In the genomic region with DNA sequence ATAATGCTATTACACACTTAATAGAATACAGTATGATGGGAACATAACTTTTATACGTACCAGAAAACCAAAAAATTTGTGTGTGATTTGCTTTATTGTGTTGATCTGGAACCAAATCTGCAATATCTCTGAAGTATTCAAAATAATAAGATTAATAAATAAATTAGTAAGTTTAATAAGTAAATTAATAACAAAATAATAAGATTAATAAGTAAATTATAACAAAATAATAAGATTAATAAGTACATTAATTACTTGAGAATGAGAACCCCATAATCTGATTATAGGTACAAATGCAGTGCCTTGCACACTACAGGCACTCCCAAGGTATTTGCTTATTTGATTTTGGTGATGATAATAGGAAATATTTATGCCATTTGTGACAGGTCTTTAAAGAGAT, we compare ENCODE assay signal across 22 cellular contexts.
A peak's percentile ranks its signal among the peaks of the same experiment; 100 is the strongest.
DNase-seq lines count a peak whose midpoint lies in the region; ATAC-seq, FAIRE-seq and TF ChIP-seq lines count a peak whose summit lies in the region.
"Had no signal": no experiment of that assay in that cellular context is flagged by ENCODE, and none has a peak within 500 bp of the region (broad histone marks: within the 10 kb centered on the region; RNA-seq: fewer than 3 reads in every experiment).

No MANE protein-coding gene starts in this region.

- H3K4me1 Mint-ChIP-seq in WTC11, result no peaks in the 10 kb centered on the region
- no peaks in the 10 kb centered on the region for H3K4me1 Mint-ChIP-seq in activated CD8-positive, alpha-beta T cell treated with anti-CD3 and anti-CD28 coated beads for 36 hours (ENCODE audit: low read depth)
- H3K4me1 Mint-ChIP-seq: CD4-positive, alpha-beta memory T cell; CD4-positive, CD25-positive, alpha-beta regulatory T cell; CD8-positive, alpha-beta memory T cell had no signal

- intact Hi-C loops in activated CD8-positive, alpha-beta T cell treated with anti-CD3 and anti-CD28 coated beads for 36 hours (cut with micrococcal nuclease), result no loop called here

- no peaks in the 10 kb centered on the region for H3K36me3 Mint-ChIP-seq in WTC11
- no peaks in the 10 kb centered on the region for H3K36me3 Mint-ChIP-seq in activated CD8-positive, alpha-beta T cell treated with anti-CD3 and anti-CD28 coated beads for 36 hours (ENCODE audit: low read depth)
- H3K36me3 Mint-ChIP-seq: CD14-positive monocyte; CD4-positive, alpha-beta memory T cell; CD4-positive, CD25-positive, alpha-beta regulatory T cell; CD8-positive, alpha-beta memory T cell had no signal

- no peak overlapping the region for H3K4me3 Mint-ChIP-seq in WTC11
- H3K4me3 Mint-ChIP-seq in activated CD8-positive, alpha-beta T cell treated with anti-CD3 and anti-CD28 coated beads for 36 hours, result no peak overlapping the region
- H3K4me3 Mint-ChIP-seq: CD14-positive monocyte; CD4-positive, alpha-beta memory T cell; CD4-positive, CD25-positive, alpha-beta regulatory T cell; CD8-positive, alpha-beta memory T cell had no signal

- CTCF ChIA-PET in WTC11 (lab: Charles Lee), result interaction anchor here (2.0 kb wide), 1 partner anchor 13 kb away, joined by 4 read pairs; no protein-coding TSS in a partner anchor
- CTCF ChIA-PET in activated CD8-positive, alpha-beta T cell treated with anti-CD3 and anti-CD28 coated beads for 36 hours (lab: Charles Lee), result interaction anchor here (0.9 kb wide), 1 partner anchor 21 kb away, joined by 3 read pairs; no protein-coding TSS in a partner anchor

- DNase-seq in WTC11 (ENCODE audit: low spot score) (no peak), frontal cortex (ENCODE audit: low spot score in 2 of 2) (no peak), dermis blood vessel endothelial cell (no peak), DMS53 treated with DMSO at 0.1 percent for 48 hours (lab: John Stamatoyannopoulos, UW; ENCODE audit: unreplicated experiment) (no peak)
- DNase-seq in activated CD8-positive, alpha-beta T cell treated with anti-CD3 and anti-CD28 coated beads for 36 hours, result no peak
- DNase-seq: ACHN; BE2C; C1 segment of cervical spinal cord; CD4-positive, alpha-beta memory T cell; CD4-positive, CD25-positive, alpha-beta regulatory T cell; CD8-positive, alpha-beta memory T cell; COR-L47; DMS 273 treated with DMSO at 0.1 percent for 48 hours; DMS153; DMS53; DMS79 treated with DMSO at 0.1 percent for 48 hours; GF-D8 had no signal

- no peaks in the 10 kb centered on the region for H3K27me3 Mint-ChIP-seq in WTC11 (ENCODE audit: low read depth)
- peaks cover 9% of the 10 kb centered on the region for H3K27me3 Mint-ChIP-seq in activated CD8-positive, alpha-beta T cell treated with anti-CD3 and anti-CD28 coated beads for 36 hours

- POLR2A ChIA-PET in WTC11 (lab: Charles Lee), result no interaction called here
- POLR2A ChIA-PET in activated CD8-positive, alpha-beta T cell treated with anti-CD3 and anti-CD28 coated beads for 36 hours (lab: Charles Lee), result no interaction called here

- no peak for TF ChIP-seq CTCF in WTC11 (IDR thresholded peaks at IDR 0.05)
- no peak for TF ChIP-seq CTCF in activated CD8-positive, alpha-beta T cell treated with anti-CD3 and anti-CD28 coated beads for 36 hours (IDR thresholded peaks at IDR 0.05)

- no peak for ATAC-seq in WTC11
- no peak for ATAC-seq in activated CD8-positive, alpha-beta T cell treated with anti-CD3 and anti-CD28 coated beads for 36 hours

- H3K27ac Mint-ChIP-seq in WTC11, result no peak overlapping the region
- no peak overlapping the region for H3K27ac Mint-ChIP-seq in activated CD8-positive, alpha-beta T cell treated with anti-CD3 and anti-CD28 coated beads for 36 hours
- H3K27ac Mint-ChIP-seq: CD14-positive monocyte; CD4-positive, alpha-beta memory T cell; CD4-positive, CD25-positive, alpha-beta regulatory T cell; CD8-positive, alpha-beta memory T cell had no signal

- FAIRE-seq in A204.1 (lab: Jason Lieb, UNC), result peak; percentile 11
- FAIRE-seq in frontal cortex (lab: Jason Lieb, UNC), result peak; percentile 66
- FAIRE-seq: G401.6, GM12891, GM19239 had no signal

- H3K9me3 Mint-ChIP-seq in WTC11, result 0 out of 2 replicates have a peak, but pooled peaks cover 3% of the 10 kb centered on the region
- no peaks in the 10 kb centered on the region for H3K9me3 Mint-ChIP-seq in activated CD8-positive, alpha-beta T cell treated with anti-CD3 and anti-CD28 coated beads for 36 hours

TF ChIP-seq in WTC11, 78 proteins besides CTCF, POLR2A, EP300 and RAD21:
- TF ChIP-seq HMGA2 (CRISPR knock-in tag; IDR thresholded peaks at IDR 0.05) (peak; percentile 97), ZNF219 (CRISPR knock-in tag; IDR thresholded peaks at IDR 0.05; ENCODE audit: borderline replicate concordance) (no peak)
